In the genomic region with DNA sequence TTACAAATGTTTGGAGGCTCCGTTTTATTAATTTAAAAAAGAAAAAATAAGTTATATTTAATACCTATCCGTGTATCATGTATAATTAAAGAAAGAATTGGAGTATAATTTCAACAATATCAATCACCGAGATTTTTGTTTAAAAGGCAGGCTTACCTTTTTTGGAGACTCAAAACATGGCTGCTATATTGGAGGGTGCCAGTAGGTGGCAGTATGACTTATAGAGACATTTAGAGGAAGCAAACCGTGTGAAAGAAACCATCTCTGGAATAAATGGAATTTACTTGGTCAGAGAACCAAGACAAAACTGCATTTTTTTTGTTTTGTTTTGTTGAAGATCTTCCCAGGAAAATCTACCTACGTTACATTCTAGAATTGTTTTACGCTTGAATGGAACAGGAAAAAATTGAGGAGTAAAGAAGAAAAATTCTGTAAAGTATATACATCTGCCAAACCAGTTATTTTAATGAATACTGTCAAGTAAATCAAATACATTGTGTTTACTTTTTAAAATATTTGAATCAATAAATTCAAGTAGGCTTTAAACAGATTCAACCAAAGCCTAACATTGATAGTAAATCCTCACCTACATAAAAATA, we compare ENCODE assay signal across 9 cellular contexts.
DNase-seq lines count a peak whose midpoint lies in the region; ATAC-seq and TF ChIP-seq lines count a peak whose summit lies in the region.
"Had no signal": no experiment of that assay in that cellular context is flagged by ENCODE, and none has a peak within 500 bp of the region (broad histone marks: within the 10 kb centered on the region; RNA-seq: fewer than 3 reads in every experiment).

No MANE protein-coding gene starts in this region.

- H3K27me3 ChIP-seq in MG63: no peaks in the 10 kb centered on the region
- H3K27me3 ChIP-seq in thoracic aorta (replicated peaks; ENCODE audit: insufficient read depth): no peaks in the 10 kb centered on the region

- H3K4me1 Mint-ChIP-seq in activated CD4-positive, alpha-beta T cell treated with anti-CD3 and anti-CD28 coated beads for 36 hours: peaks cover 2% of the 10 kb centered on the region
- peaks cover 0 to 13% (median 4%) of the 10 kb centered on the region in 3 donors for H3K4me1 Mint-ChIP-seq in naive B cell

- H3K36me3 ChIP-seq in MG63 (no peaks in the 10 kb centered on the region), thoracic aorta (no peaks in the 10 kb centered on the region)

- no peak overlapping the region for H3K27ac ChIP-seq in thoracic aorta

- TF ChIP-seq CTCF in thoracic aorta (IDR thresholded peaks at IDR 0.05): peak; percentile 44

- H3K4me3 Mint-ChIP-seq in activated CD4-positive, alpha-beta T cell treated with anti-CD3 and anti-CD28 coated beads for 36 hours: no peak overlapping the region
- no peak overlapping the region for H3K4me3 Mint-ChIP-seq in naive B cell
- H3K4me3 Mint-ChIP-seq: dendritic cell treated with granulocyte-macrophage colony-stimulating factor and Interleukin-4, amounts not matched to agents 40 ng/mL and 50 ng/mL, for 4 days had no signal

- H3K9me3 ChIP-seq in MG63 (no peaks in the 10 kb centered on the region), thoracic aorta (no peaks in the 10 kb centered on the region)

- H3K4me3 ChIP-seq in MG63: no peak overlapping the region
- no peak overlapping the region for H3K4me3 ChIP-seq in thoracic aorta

- intact Hi-C loops in activated CD4-positive, alpha-beta T cell treated with anti-CD3 and anti-CD28 coated beads for 36 hours (cut with DNase I, micrococcal nuclease): loop anchor here (1.0 to 5.0 kb wide), 5 partner anchors 33 to 953 kb away; partner anchors contain the start of gene ALCAM (in 1 of the 2)

- CTCF ChIA-PET in activated CD4-positive, alpha-beta T cell treated with anti-CD3 and anti-CD28 coated beads for 36 hours (lab: Charles Lee): no interaction called here

- H3K27ac Mint-ChIP-seq in activated CD4-positive, alpha-beta T cell treated with anti-CD3 and anti-CD28 coated beads for 36 hours: no peak overlapping the region
- no peak overlapping the region for H3K27ac Mint-ChIP-seq in naive B cell
- H3K27ac Mint-ChIP-seq: dendritic cell treated with granulocyte-macrophage colony-stimulating factor and Interleukin-4, amounts not matched to agents 40 ng/mL and 50 ng/mL, for 4 days had no signal

- no peaks in the 10 kb centered on the region for H3K36me3 Mint-ChIP-seq in activated CD4-positive, alpha-beta T cell treated with anti-CD3 and anti-CD28 coated beads for 36 hours (ENCODE audit: low read depth)
- no peaks in the 10 kb centered on the region for H3K36me3 Mint-ChIP-seq in naive B cell

- no peaks in the 10 kb centered on the region for H3K9me3 Mint-ChIP-seq in activated CD4-positive, alpha-beta T cell treated with anti-CD3 and anti-CD28 coated beads for 36 hours (ENCODE audit: low read depth)
- H3K9me3 Mint-ChIP-seq in naive B cell: no peaks in the 10 kb centered on the region
- H3K9me3 Mint-ChIP-seq: dendritic cell treated with granulocyte-macrophage colony-stimulating factor and Interleukin-4, amounts not matched to agents 40 ng/mL and 50 ng/mL, for 4 days had no signal

- ATAC-seq in activated CD4-positive, alpha-beta T cell treated with anti-CD3 and anti-CD28 coated beads for 36 hours: no peak
- ATAC-seq in naive B cell (ENCODE audit: low read depth in 2 of 2) (no peak), thoracic aorta (ENCODE audit: insufficient number of reproducible peaks, low FRiP score, low read depth) (no peak), GM19395 (IDR thresholded peaks at IDR 0.05; ENCODE audit: unreplicated experiment) (no peak), HG02798 (IDR thresholded peaks at IDR 0.05; ENCODE audit: poor library complexity, unreplicated experiment) (no peak)

- no peaks in the 10 kb centered on the region for H3K4me1 ChIP-seq in thoracic aorta (ENCODE audit: control insufficient read depth in 1 of 2, low read depth in 2 of 2)

- DNase-seq in ELF-1 (ENCODE audit: low read depth, low spot score) (peak; percentile 12), MG63 (peak; percentile 18), dermis microvascular lymphatic vessel endothelial cell (ENCODE audit: low read depth in 2 of 2) (peak; percentile 38 to 55), naive B cell (peak; percentile 27), thoracic aorta (ENCODE audit: low spot score) (no peak)
- DNase-seq in activated CD4-positive, alpha-beta T cell treated with anti-CD3 and anti-CD28 coated beads for 36 hours: peak; percentile 77

- no peaks in the 10 kb centered on the region for H3K27me3 Mint-ChIP-seq in activated CD4-positive, alpha-beta T cell treated with anti-CD3 and anti-CD28 coated beads for 36 hours
- H3K27me3 Mint-ChIP-seq in naive B cell: no peaks in the 10 kb centered on the region
- H3K27me3 Mint-ChIP-seq: dendritic cell treated with granulocyte-macrophage colony-stimulating factor and Interleukin-4, amounts not matched to agents 40 ng/mL and 50 ng/mL, for 4 days had no signal

- POLR2A ChIA-PET in activated CD4-positive, alpha-beta T cell treated with anti-CD3 and anti-CD28 coated beads for 36 hours (lab: Charles Lee): no interaction called here
